Comparison of ENCODE assay signal across 8 cellular contexts in genomic region chr11:123742334-123742733, GRCh38. TPM values are rescaled to one million over a fixed set of nuclear protein-coding genes. Genes with fewer than 3 reads are reported as not detected.
A peak's percentile ranks its signal among the peaks of the same experiment; 100 is the strongest.
DNase-seq lines count a peak whose midpoint lies in the region; ATAC-seq, FAIRE-seq and TF ChIP-seq lines count a peak whose summit lies in the region.

No MANE protein-coding gene starts in this region.

- no peak for TF ChIP-seq EP300 in transverse colon (IDR thresholded peaks at IDR 0.05; ENCODE audit: low read depth)

- DNase-seq in activated T-cell treated with anti-CD3 and anti-CD28 coated beads, Interleukin-2, amount 50 U/mL, for 24 hours: peak; percentile 34
- DNase-seq in activated T-cell treated with anti-CD3 and anti-CD28 coated beads for 4 hours: no peak
- DNase-seq in adipocyte (ENCODE audit: low read depth): no peak
- DNase-seq in left lung: no peak
- DNase-seq in transverse colon: no peak
- no peak for DNase-seq in NCI-H2196 treated with DMSO at 0.1 percent for 48 hours (lab: John Stamatoyannopoulos, UW; ENCODE audit: unreplicated experiment)
- no peak for DNase-seq in GM12892 (ENCODE audit: insufficient read length)
- no peak for DNase-seq in AG08396 (ENCODE audit: low spot score)

- H3K36me3 Mint-ChIP-seq in activated T-cell treated with anti-CD3 and anti-CD28 coated beads, Interleukin-2, amount 50 U/mL, for 24 hours (ENCODE audit: low read depth): peaks cover 42% of the 10 kb centered on the region

- H3K9me3 Mint-ChIP-seq in activated T-cell treated with anti-CD3 and anti-CD28 coated beads, Interleukin-2, amount 50 U/mL, for 24 hours: no peaks in the 10 kb centered on the region

- no peaks in the 10 kb centered on the region for H3K9me3 ChIP-seq in adipocyte (ENCODE audit: control insufficient read depth, low read length)
- H3K9me3 ChIP-seq in left lung: no peaks in the 10 kb centered on the region
- no peaks in the 10 kb centered on the region for H3K9me3 ChIP-seq in transverse colon

- TF ChIP-seq POLR2A in transverse colon (IDR thresholded peaks at IDR 0.05): no peak
- TF ChIP-seq POLR2A in GM12892 (IDR thresholded peaks at IDR 0.05; ENCODE audit: low read depth, low read length): no peak

- TF ChIP-seq CTCF in left lung (IDR thresholded peaks at IDR 0.05): no peak
- no peak for TF ChIP-seq CTCF in transverse colon (IDR thresholded peaks at IDR 0.05)

- H3K4me3 ChIP-seq in adipocyte (ENCODE audit: low read length) (peak overlapping the region; percentile 98), left lung (peak overlapping the region; percentile 86 to 94), transverse colon (peak overlapping the region in 3 of 4 donors; percentile 88 to 96 (median 90))

- peak overlapping the region; percentile 94 for H3K9ac ChIP-seq in adipocyte (ENCODE audit: low read length)

- no peaks in the 10 kb centered on the region for H3K27me3 Mint-ChIP-seq in activated T-cell treated with anti-CD3 and anti-CD28 coated beads, Interleukin-2, amount 50 U/mL, for 24 hours

- 65 to 100% methylated on average over 1 to 4 of the region's 4 CpGs for WGBS in transverse colon (ENCODE audit: low coverage in 1 of 2), 2 donors

- no peak for FAIRE-seq in GM12892 (lab: Jason Lieb, UNC)

- H3K27me3 ChIP-seq in adipocyte (replicated peaks; ENCODE audit: control insufficient read depth, insufficient read depth, low read length) (no peaks in the 10 kb centered on the region), left lung (no peaks in the 10 kb centered on the region), transverse colon (no peaks in the 10 kb centered on the region)

- H3K36me3 ChIP-seq in adipocyte (ENCODE audit: control insufficient read depth, insufficient read depth, low read length, severe bottlenecking): peaks cover 9% of the 10 kb centered on the region
- no peaks in the 10 kb centered on the region for H3K36me3 ChIP-seq in left lung
- H3K36me3 ChIP-seq in transverse colon: no peaks in the 10 kb centered on the region

- H3K4me1 Mint-ChIP-seq in activated T-cell treated with anti-CD3 and anti-CD28 coated beads, Interleukin-2, amount 50 U/mL, for 24 hours (ENCODE audit: low read depth): peaks cover 37% of the 10 kb centered on the region

- in situ Hi-C loops in transverse colon (cut with MboI; ENCODE audit: low pct_ligation_motif_present in 1 of 4, low pct_unique_long_range_greater_than_20kb in 1 of 4, low sequenced_read_pairs in 3 of 4): no loop called here

- no peak for ATAC-seq in left lung

- peak overlapping the region; percentile 94 for H3K27ac Mint-ChIP-seq in activated T-cell treated with anti-CD3 and anti-CD28 coated beads, Interleukin-2, amount 50 U/mL, for 24 hours

- H3K4me3 Mint-ChIP-seq in activated T-cell treated with anti-CD3 and anti-CD28 coated beads, Interleukin-2, amount 50 U/mL, for 24 hours: peak overlapping the region; percentile 87

- H3K27ac ChIP-seq in left lung: no peak overlapping the region
- H3K27ac ChIP-seq in transverse colon: peak overlapping the region in 3 of 4 donors; percentile 84 to 86 (median 85)

- intact Hi-C loops in left lung (cut with DNase I): no loop called here
- intact Hi-C loops in transverse colon (cut with DNase I; ENCODE audit: low total_unique reads): no loop called here

- peaks cover 14% of the 10 kb centered on the region for H3K4me1 ChIP-seq in adipocyte (ENCODE audit: control insufficient read depth, insufficient read depth, low read length)
- H3K4me1 ChIP-seq in left lung: peaks cover 8 to 26% of the 10 kb centered on the region in 2 donors
- H3K4me1 ChIP-seq in transverse colon: peaks cover 11 to 26% (median 17%) of the 10 kb centered on the region in 4 donors

RNA-seq across cellular contexts. Expression of gene ZNF202, which starts 0.9 kb away (rescaled TPM):
- total RNA-seq in left lung: 1 to 10 TPM; 6.6 to 10.0 TPM
- total RNA-seq in transverse colon: 1 to 10 TPM; 4.4 to 7.8 (median 6.2) TPM
- polyA plus RNA-seq in GM12892 (2012; ENCODE audit: missing spikeins): 9.3 TPM

RNA-seq across cellular contexts. Expression of gene OR6X1, which starts 12.0 kb away (rescaled TPM):
- total RNA-seq in left lung (not detected), transverse colon (under 1 TPM in 1 of 4 donors, not detected in 3; 0.68 TPM)
- not detected for polyA plus RNA-seq in GM12892 (2012; ENCODE audit: missing spikeins)

Comparison
In these comparisons a context has a peak if more than half of its experiments do, and no peak if none do; other contexts are left out.
1. H3K27ac ChIP-seq: peak in transverse colon (3 of 4); none in left lung (0 of 2).
2. Peak in every context shown above with its lines, with median percentiles within 50 percentile points of each other: H3K4me3 ChIP-seq.